ENCODE assay signal across 24 cellular contexts in genomic region chr9:134420974-134421432, GRCh38.
DNase-seq lines count a peak whose midpoint lies in the region; ATAC-seq and TF ChIP-seq lines count a peak whose summit lies in the region.
"Had no signal": no experiment of that assay in that cellular context is flagged by ENCODE, and none has a peak within 500 bp of the region (broad histone marks: within the 10 kb centered on the region; RNA-seq: fewer than 3 reads in every experiment).

No MANE protein-coding gene starts in this region.

- H3K4me3 ChIP-seq in HEK293 (ENCODE audit: low read depth, low read length) (no peak overlapping the region), esophagus squamous epithelium (no peak overlapping the region), skeletal muscle tissue (ENCODE audit: low read length in 3 of 3) (no peak overlapping the region), Karpas-422 (ENCODE audit: low read length) (no peak overlapping the region)
- H3K4me3 ChIP-seq: lung, Peyer's patch, SJCRH30, testis had no signal

- TF ChIP-seq POLR2A in esophagus squamous epithelium (IDR thresholded peaks at IDR 0.05): no peak

- peaks cover 0 to 74% of the 10 kb centered on the region in 2 experiments; a peak in 1 of 3 replicates for H3K36me3 ChIP-seq in HEK293 (ENCODE audit: control insufficient read depth in 2 of 2, insufficient read depth in 1 of 2, low read length in 2 of 2)
- H3K36me3 ChIP-seq in esophagus squamous epithelium: peaks cover 34 to 100% (median 47%) of the 10 kb centered on the region in 3 donors
- H3K36me3 ChIP-seq in skeletal muscle tissue (ENCODE audit: control insufficient read depth in 3 of 3, insufficient read depth in 3 of 3, low read length in 3 of 3): peaks cover 19 to 46% (median 44%) of the 10 kb centered on the region in 3 donors
- H3K36me3 ChIP-seq in Karpas-422 (ENCODE audit: insufficient read depth, low read length): no peaks in the 10 kb centered on the region
- H3K36me3 ChIP-seq: BE2C had no signal

- H3K79me2 ChIP-seq in Karpas-422 (ENCODE audit: low read length): no peaks in the 10 kb centered on the region

- no peaks in the 10 kb centered on the region for H3K4me1 Mint-ChIP-seq in activated B cell treated with CpG ODN at 0.5 μM for 24 hours
- H3K4me1 Mint-ChIP-seq: CD8-positive, alpha-beta memory T cell; T-cell had no signal

- no peak overlapping the region for H3K4me3 Mint-ChIP-seq in activated B cell treated with CpG ODN at 0.5 μM for 24 hours
- H3K4me3 Mint-ChIP-seq: activated CD8-positive, alpha-beta T cell treated with anti-CD3 and anti-CD28 coated beads, Interleukin-2, amount 10 ng/mL, durations not matched to agents 7 days and 5 days; CD8-positive, alpha-beta memory T cell; nephron; T-cell had no signal

- intact Hi-C loops in activated B cell treated with CpG ODN at 0.5 μM for 24 hours (cut with micrococcal nuclease): no loop called here
- intact Hi-C loops in esophagus squamous epithelium (cut with DNase I): no loop called here

- H3K9me3 Mint-ChIP-seq in activated B cell treated with CpG ODN at 0.5 μM for 24 hours: no peaks in the 10 kb centered on the region
- H3K9me3 Mint-ChIP-seq: CD8-positive, alpha-beta memory T cell; nephron; T-cell had no signal

- H4K20me1 ChIP-seq in Karpas-422 (ENCODE audit: insufficient read depth, low read depth, low read length): no peaks in the 10 kb centered on the region

- no peaks in the 10 kb centered on the region for H3K4me1 ChIP-seq in HEK293 (ENCODE audit: control insufficient read depth, insufficient read depth, low read length)
- H3K4me1 ChIP-seq in esophagus squamous epithelium: peaks cover 6 to 76% (median 17%) of the 10 kb centered on the region in 3 donors
- peaks cover 73 to 88% (median 84%) of the 10 kb centered on the region in 3 donors for H3K4me1 ChIP-seq in skeletal muscle tissue (ENCODE audit: control insufficient read depth in 3 of 3, insufficient read depth in 3 of 3, low read length in 3 of 3)
- no peaks in the 10 kb centered on the region for H3K4me1 ChIP-seq in Karpas-422 (ENCODE audit: low read length)
- H3K4me1 ChIP-seq: SJCRH30 had no signal

- no peaks in the 10 kb centered on the region for H3K9me3 ChIP-seq in HEK293 (ENCODE audit: control insufficient read depth, insufficient read depth, low read depth, low read length)
- H3K9me3 ChIP-seq in esophagus squamous epithelium: no peaks in the 10 kb centered on the region
- H3K9me3 ChIP-seq in skeletal muscle tissue (ENCODE audit: control insufficient read depth in 3 of 3, low read length in 3 of 3): no peaks in the 10 kb centered on the region
- H3K9me3 ChIP-seq in Karpas-422 (ENCODE audit: low read length): no peaks in the 10 kb centered on the region
- H3K9me3 ChIP-seq: BE2C, Peyer's patch, SJCRH30, testis had no signal

- 71 to 90% methylated on average over 3 to 8 of the region's 10 CpGs for WGBS in esophagus squamous epithelium, 2 donors

- H2AFZ ChIP-seq in Karpas-422 (ENCODE audit: low read length): no peak overlapping the region

- no peaks in the 10 kb centered on the region for H3K36me3 Mint-ChIP-seq in activated B cell treated with CpG ODN at 0.5 μM for 24 hours (ENCODE audit: low read depth)
- H3K36me3 Mint-ChIP-seq: T-cell had no signal

- H3K27ac ChIP-seq in HEK293 (ENCODE audit: extremely low read depth, low read depth, low read length): no peak overlapping the region
- H3K27ac ChIP-seq in esophagus squamous epithelium: peak overlapping the region; percentile 72 to 85 (median 78)
- peak overlapping the region; percentile 64 for H3K27ac ChIP-seq in skeletal muscle tissue (ENCODE audit: low read depth, low read length)
- H3K27ac ChIP-seq in Karpas-422 (ENCODE audit: low read length): no peak overlapping the region
- H3K27ac ChIP-seq: SJCRH30, testis had no signal

- no peaks in the 10 kb centered on the region for H3K27me3 ChIP-seq in esophagus squamous epithelium
- H3K27me3 ChIP-seq in skeletal muscle tissue (ENCODE audit: control insufficient read depth in 3 of 3, insufficient read depth in 3 of 3, low read length in 3 of 3): no peaks in the 10 kb centered on the region
- H3K27me3 ChIP-seq in Karpas-422 (ENCODE audit: low read length): no peaks in the 10 kb centered on the region
- H3K27me3 ChIP-seq: BE2C, Peyer's patch, SJCRH30, testis had no signal

- no peak overlapping the region for H3K4me2 ChIP-seq in Karpas-422 (ENCODE audit: low read depth, low read length, poor library complexity, severe bottlenecking)

- POLR2A ChIA-PET in HEK293 (lab: Yijun Ruan, JAX) (no interaction called here), activated B cell treated with CpG ODN at 0.5 μM for 24 hours (lab: Charles Lee) (no interaction called here)

- DNase-seq in activated B cell treated with CpG ODN at 0.5 μM for 24 hours (no peak), esophagus squamous epithelium (lab: John Stamatoyannopoulos, UW) (no peak), Karpas-422 (no peak), NCI-H187 treated with DMSO at 0.1 percent for 48 hours (lab: John Stamatoyannopoulos, UW) (no peak), SHP77 treated with DMSO at 0.1 percent for 48 hours (lab: John Stamatoyannopoulos, UW) (no peak)
- DNase-seq: activated CD4-positive, alpha-beta T cell treated with anti-CD3 and anti-CD28 coated beads for 1 hour; activated CD8-positive, alpha-beta T cell treated with anti-CD3 and anti-CD28 coated beads, Interleukin-2, amount 10 ng/mL, durations not matched to agents 7 days and 5 days; activated gamma-delta T cell; BE2C; CD8-positive, alpha-beta memory T cell; cerebellar nuclear complex; DMS153; kidney glomerular epithelial cell; NCI-H226; Peyer's patch; SJCRH30; stimulated activated CD4-positive, alpha-beta T cell treated with anti-CD3 and anti-CD28 coated beads, Interleukin-4, amount 100 ng/mL, for 4 hours; stimulated activated naive CD4-positive, alpha-beta T cell; T-cell; testis had no signal

- no peaks in the 10 kb centered on the region for H3K27me3 Mint-ChIP-seq in activated B cell treated with CpG ODN at 0.5 μM for 24 hours
- H3K27me3 Mint-ChIP-seq: CD8-positive, alpha-beta memory T cell; T-cell had no signal

- H3K9ac ChIP-seq in skeletal muscle tissue (ENCODE audit: low read depth in 1 of 3, low read length in 3 of 3): peak overlapping the region in 2 of 3 donors; percentile 43 to 73
- no peak overlapping the region for H3K9ac ChIP-seq in Karpas-422 (ENCODE audit: low read length)

- H3K9me2 ChIP-seq in Karpas-422 (replicated peaks; ENCODE audit: insufficient read depth, low read length): no peaks in the 10 kb centered on the region

- peak overlapping the region; percentile 3 for H3K27ac Mint-ChIP-seq in activated B cell treated with CpG ODN at 0.5 μM for 24 hours
- H3K27ac Mint-ChIP-seq: activated CD8-positive, alpha-beta T cell treated with anti-CD3 and anti-CD28 coated beads, Interleukin-2, amount 10 ng/mL, durations not matched to agents 7 days and 5 days; T-cell had no signal

- ATAC-seq in activated B cell treated with CpG ODN at 0.5 μM for 24 hours (ENCODE audit: low read depth): no peak
- ATAC-seq: activated CD8-positive, alpha-beta T cell treated with anti-CD3 and anti-CD28 coated beads, Interleukin-2, amount 10 ng/mL, durations not matched to agents 7 days and 5 days; T-cell had no signal

- TF ChIP-seq CTCF in HEK293 (tag by site-specific recombination; IDR thresholded peaks at IDR 0.05): no peak
- no peak for TF ChIP-seq CTCF in activated B cell treated with CpG ODN at 0.5 μM for 24 hours (IDR thresholded peaks at IDR 0.05)
- no peak for TF ChIP-seq CTCF in esophagus squamous epithelium (IDR thresholded peaks at IDR 0.05)

- CTCF ChIA-PET in HEK293 (lab: Yijun Ruan, JAX): interaction anchor here (0.5 kb wide), 1 partner anchor 256 kb away, joined by 3 read pairs; no protein-coding TSS in a partner anchor
- CTCF ChIA-PET in activated B cell treated with CpG ODN at 0.5 μM for 24 hours (lab: Charles Lee): no interaction called here

TF ChIP-seq in HEK293, 187 proteins besides CTCF, POLR2A, EP300 and RAD21 (continues in another document):
- no peak for TF ChIP-seq SP3 (tag by site-specific recombination; IDR thresholded peaks at IDR 0.05)
- no peak for TF ChIP-seq ZNF664 (tag by site-specific recombination; IDR thresholded peaks at IDR 0.05)
- TF ChIP-seq ZNF670 (tag by site-specific recombination; IDR thresholded peaks at IDR 0.05; ENCODE audit: low read depth): no peak
- peak; percentile 54 for TF ChIP-seq GLIS1 (tag by site-specific recombination; IDR thresholded peaks at IDR 0.05)
- TF ChIP-seq ZNF596 (tag by site-specific recombination; IDR thresholded peaks at IDR 0.05): no peak
- peak; percentile 52 for TF ChIP-seq GLIS2 (tag by site-specific recombination; IDR thresholded peaks at IDR 0.05)
- no peak for TF ChIP-seq ZBTB7A (tag by site-specific recombination; IDR thresholded peaks at IDR 0.05; ENCODE audit: low read depth)
- TF ChIP-seq ZNF660 (tag by site-specific recombination; IDR thresholded peaks at IDR 0.05): no peak
- TF ChIP-seq ZNF624 (tag by site-specific recombination; IDR thresholded peaks at IDR 0.05): no peak

Comparison
In these comparisons a context has a peak if more than half of its experiments do, and no peak if none do; other contexts are left out.
1. H3K27ac ChIP-seq: peak in esophagus squamous epithelium (4 of 4) and skeletal muscle tissue (single experiment); none in HEK293 (single experiment) and Karpas-422 (single experiment).